8 cellular contexts compared by ENCODE assay signal in genomic region chr5:122415481-122416120, GRCh38.
A peak's percentile ranks its signal among the peaks of the same experiment; 100 is the strongest.
DNase-seq lines count a peak whose midpoint lies in the region; ATAC-seq and TF ChIP-seq lines count a peak whose summit lies in the region.

No MANE protein-coding gene starts in this region.

- POLR2A ChIA-PET in Panc1 (lab: Charles Lee): no interaction called here

- H3K36me3 Mint-ChIP-seq in activated T-cell treated with anti-CD3 and anti-CD28 coated beads, Interleukin-2, amount 50 U/mL, for 72 hours (ENCODE audit: insufficient read depth in 2 of 2): no peaks in the 10 kb centered on the region
- no peaks in the 10 kb centered on the region for H3K36me3 Mint-ChIP-seq in activated T-cell treated with anti-CD3 and anti-CD28 coated beads, Interleukin-2, amount 50 U/mL, for 4 hours (ENCODE audit: insufficient read depth)
- no peaks in the 10 kb centered on the region for H3K36me3 Mint-ChIP-seq in CD14-positive monocyte

- H3K27ac Mint-ChIP-seq in activated T-cell treated with anti-CD3 and anti-CD28 coated beads, Interleukin-2, amount 50 U/mL, for 72 hours: no peak overlapping the region
- H3K27ac Mint-ChIP-seq in CD14-positive monocyte: no peak overlapping the region

- peak; percentile 73 for TF ChIP-seq CTCF in Panc1 (IDR thresholded peaks at IDR 0.05)
- no peak for TF ChIP-seq CTCF in mucosa of descending colon (IDR thresholded peaks at IDR 0.05)
- no peak for TF ChIP-seq CTCF in CD14-positive monocyte (IDR thresholded peaks at IDR 0.05)

- in situ Hi-C loops in Panc1 (cut with HindIII; ENCODE audit: low pct_unique_long_range_greater_than_20kb, low sequenced_read_pairs): no loop called here

- no peak overlapping the region for H3K4me3 ChIP-seq in H7 (ENCODE audit: insufficient read depth, low read depth, low read length)
- no peak overlapping the region for H3K4me3 ChIP-seq in Jurkat, Clone E6-1 (ENCODE audit: low read length)
- H3K4me3 ChIP-seq in Panc1 (ENCODE audit: low read depth in 2 of 2, low read length in 2 of 2): no peak overlapping the region
- H3K4me3 ChIP-seq in mucosa of descending colon: no peak overlapping the region

- H3K9me3 ChIP-seq in Panc1 (ENCODE audit: control insufficient read depth, insufficient read depth, low read depth, low read length) (no peaks in the 10 kb centered on the region), mucosa of descending colon (no peaks in the 10 kb centered on the region)

- no peak overlapping the region for H3K4me3 Mint-ChIP-seq in activated T-cell treated with anti-CD3 and anti-CD28 coated beads, Interleukin-2, amount 50 U/mL, for 72 hours
- no peak overlapping the region for H3K4me3 Mint-ChIP-seq in activated T-cell treated with anti-CD3 and anti-CD28 coated beads, Interleukin-2, amount 50 U/mL, for 4 hours
- no peak overlapping the region for H3K4me3 Mint-ChIP-seq in CD14-positive monocyte

- peak; percentile 28 to 40 for ATAC-seq in activated T-cell treated with anti-CD3 and anti-CD28 coated beads, Interleukin-2, amount 50 U/mL, for 72 hours (replicated peaks in 1 of 2)
- ATAC-seq in activated T-cell treated with anti-CD3 and anti-CD28 coated beads, Interleukin-2, amount 50 U/mL, for 4 hours: no peak
- peak; percentile 94 for ATAC-seq in Panc1
- peak; percentile 95 for ATAC-seq in mucosa of descending colon

- no peak for TF ChIP-seq POLR2A in erythroblast (IDR thresholded peaks at IDR 0.05; ENCODE audit: low read length)

- H3K9me3 Mint-ChIP-seq in activated T-cell treated with anti-CD3 and anti-CD28 coated beads, Interleukin-2, amount 50 U/mL, for 72 hours: no peaks in the 10 kb centered on the region
- no peaks in the 10 kb centered on the region for H3K9me3 Mint-ChIP-seq in activated T-cell treated with anti-CD3 and anti-CD28 coated beads, Interleukin-2, amount 50 U/mL, for 4 hours
- no peaks in the 10 kb centered on the region for H3K9me3 Mint-ChIP-seq in CD14-positive monocyte

- H3K27me3 ChIP-seq in H7 (ENCODE audit: control insufficient read depth, insufficient read depth, low read length): no peaks in the 10 kb centered on the region
- H3K27me3 ChIP-seq in Panc1 (ENCODE audit: control insufficient read depth, insufficient read depth, low read length): 0 out of 2 replicates have a peak, but pooled peaks cover 4% of the 10 kb centered on the region

- peaks cover 19% of the 10 kb centered on the region for H3K27me3 Mint-ChIP-seq in activated T-cell treated with anti-CD3 and anti-CD28 coated beads, Interleukin-2, amount 50 U/mL, for 72 hours (ENCODE audit: low read depth)
- H3K27me3 Mint-ChIP-seq in activated T-cell treated with anti-CD3 and anti-CD28 coated beads, Interleukin-2, amount 50 U/mL, for 4 hours (ENCODE audit: low read depth): no peaks in the 10 kb centered on the region
- H3K27me3 Mint-ChIP-seq in CD14-positive monocyte (ENCODE audit: low read depth in 3 of 3): peaks cover 6 to 12% (median 6%) of the 10 kb centered on the region in 3 donors

- intact Hi-C loops in Panc1 (cut with micrococcal nuclease; ENCODE audit: unreplicated experiment) (loop anchor here (1.0 kb wide), 1 partner anchor 222 kb away; no protein-coding TSS in a partner anchor), mucosa of descending colon (cut with DNase I, micrococcal nuclease) (loop anchor here (5.0 to 10.0 kb wide), 3 partner anchors 111 to 223 kb away; no protein-coding TSS in a partner anchor), CD14-positive monocyte (cut with micrococcal nuclease) (no loop called here)

- CTCF ChIA-PET in Panc1 (lab: Charles Lee): no interaction called here

- no peaks in the 10 kb centered on the region for H3K4me1 ChIP-seq in Panc1 (ENCODE audit: control insufficient read depth, insufficient read depth, low read length)
- H3K4me1 ChIP-seq in mucosa of descending colon (ENCODE audit: low read depth): peaks cover 4% of the 10 kb centered on the region

- peak; percentile 1 to 3 for DNase-seq in activated T-cell treated with anti-CD3 and anti-CD28 coated beads, Interleukin-2, amount 50 U/mL, for 72 hours
- DNase-seq in activated T-cell treated with anti-CD3 and anti-CD28 coated beads, Interleukin-2, amount 50 U/mL, for 4 hours: no peak
- DNase-seq in H7 (peak; percentile 25), Panc1 (ENCODE audit: low read depth, low spot score) (peak; percentile 24), erythroblast (lab: John Stamatoyannopoulos, UW) (peak; percentile 51 to 57), mucosa of descending colon (peak in 2 of 3 donors; percentile 62 to 71), CD14-positive monocyte (ENCODE audit: low spot score) (no peak)
- DNase-seq in Jurkat, Clone E6-1 (ENCODE audit: low read depth, low spot score): peak; percentile 16

- no peak overlapping the region for H3K27ac ChIP-seq in Panc1 (ENCODE audit: low read length)

- BruUV-seq in Panc1 (replicated peaks; lab: Mats Ljungman, UMichigan): no TSS peak

- H3K4me1 Mint-ChIP-seq in activated T-cell treated with anti-CD3 and anti-CD28 coated beads, Interleukin-2, amount 50 U/mL, for 72 hours (ENCODE audit: low read depth): no peaks in the 10 kb centered on the region
- no peaks in the 10 kb centered on the region for H3K4me1 Mint-ChIP-seq in activated T-cell treated with anti-CD3 and anti-CD28 coated beads, Interleukin-2, amount 50 U/mL, for 4 hours (ENCODE audit: low read depth)
- no peaks in the 10 kb centered on the region for H3K4me1 Mint-ChIP-seq in CD14-positive monocyte

- H3K36me3 ChIP-seq in H7 (replicated peaks; ENCODE audit: control insufficient read depth, insufficient read depth, low read length) (no peaks in the 10 kb centered on the region), Panc1 (ENCODE audit: control insufficient read depth, insufficient read depth, low read length) (no peaks in the 10 kb centered on the region), mucosa of descending colon (ENCODE audit: low read depth) (no peaks in the 10 kb centered on the region)

Comparison
In these comparisons a context has a peak if more than half of its experiments do, and no peak if none do; other contexts are left out.
1. ATAC-seq: peak in activated T-cell treated with anti-CD3 and anti-CD28 coated beads, Interleukin-2, amount 50 U/mL, for 72 hours (2 of 2), Panc1 (single experiment) and mucosa of descending colon (single experiment); none in activated T-cell treated with anti-CD3 and anti-CD28 coated beads, Interleukin-2, amount 50 U/mL, for 4 hours (0 of 2).
2. DNase-seq: peak in activated T-cell treated with anti-CD3 and anti-CD28 coated beads, Interleukin-2, amount 50 U/mL, for 72 hours (2 of 2), H7 (single experiment), Jurkat, Clone E6-1 (single experiment), Panc1 (single experiment), erythroblast (2 of 2) and mucosa of descending colon (2 of 3); none in activated T-cell treated with anti-CD3 and anti-CD28 coated beads, Interleukin-2, amount 50 U/mL, for 4 hours (single experiment) and CD14-positive monocyte (single experiment).
3. intact Hi-C loops: an anchor here in Panc1 (1.0 kb wide) and mucosa of descending colon (5.0 to 10.0 kb wide); none called in CD14-positive monocyte.